8 cellular contexts compared by ENCODE assay signal in genomic region chr2:88350641-88351601, GRCh38.
DNase-seq lines count a peak whose midpoint lies in the region; ATAC-seq lines count a peak whose summit lies in the region.

No MANE protein-coding gene starts in this region.

- ATAC-seq in memory B cell (ENCODE audit: low read depth): peak; percentile 66

- no peaks in the 10 kb centered on the region for H3K36me3 Mint-ChIP-seq in memory B cell

- DNase-seq in DMS153 treated with DMSO at 0.1 percent for 48 hours (lab: John Stamatoyannopoulos, UW; ENCODE audit: unreplicated experiment): peak; percentile 2
- no peak for DNase-seq in DMS153 (lab: John Stamatoyannopoulos, UW)
- DNase-seq in KG1 (lab: John Stamatoyannopoulos, UW): peak; percentile 0
- peak; percentile 69 for DNase-seq in activated CD4-positive, alpha-beta T cell treated with anti-CD3 and anti-CD28 coated beads, Interleukin-2, amount 50 U/mL, for 1 hour
- peak; percentile 55 for DNase-seq in effector CD4-positive, alpha-beta T cell
- DNase-seq in memory B cell (ENCODE audit: low spot score in 2 of 2): peak; percentile 60 to 65
- DNase-seq in stimulated activated CD8-positive, alpha-beta memory T cell treated with anti-CD3 and anti-CD28 coated beads, Interleukin-15, amount 100 ng/mL, for 48 hours (ENCODE audit: low read depth in 2 of 2): peak; percentile 28 to 49
- no peak for DNase-seq in NCI-H187 treated with DMSO at 0.1 percent for 48 hours (lab: John Stamatoyannopoulos, UW)

- H3K27me3 Mint-ChIP-seq in memory B cell: peaks cover 24% of the 10 kb centered on the region

- H3K4me3 Mint-ChIP-seq in memory B cell: peak overlapping the region; percentile 77

- H3K9me3 Mint-ChIP-seq in memory B cell: no peaks in the 10 kb centered on the region

- peaks cover 5% of the 10 kb centered on the region for H3K4me1 Mint-ChIP-seq in memory B cell

- no peak overlapping the region for H3K27ac Mint-ChIP-seq in memory B cell

Comparison
In these comparisons a context has a peak if more than half of its experiments do, and no peak if none do; other contexts are left out.
1. DNase-seq: peak in DMS153 treated with DMSO at 0.1 percent for 48 hours (single experiment), KG1 (single experiment), activated CD4-positive, alpha-beta T cell treated with anti-CD3 and anti-CD28 coated beads, Interleukin-2, amount 50 U/mL, for 1 hour (single experiment), effector CD4-positive, alpha-beta T cell (single experiment), memory B cell (2 of 2) and stimulated activated CD8-positive, alpha-beta memory T cell treated with anti-CD3 and anti-CD28 coated beads, Interleukin-15, amount 100 ng/mL, for 48 hours (2 of 2); none in DMS153 (single experiment) and NCI-H187 treated with DMSO at 0.1 percent for 48 hours (single experiment).